ENCODE assay signal across 25 cellular contexts in the genomic region with DNA sequence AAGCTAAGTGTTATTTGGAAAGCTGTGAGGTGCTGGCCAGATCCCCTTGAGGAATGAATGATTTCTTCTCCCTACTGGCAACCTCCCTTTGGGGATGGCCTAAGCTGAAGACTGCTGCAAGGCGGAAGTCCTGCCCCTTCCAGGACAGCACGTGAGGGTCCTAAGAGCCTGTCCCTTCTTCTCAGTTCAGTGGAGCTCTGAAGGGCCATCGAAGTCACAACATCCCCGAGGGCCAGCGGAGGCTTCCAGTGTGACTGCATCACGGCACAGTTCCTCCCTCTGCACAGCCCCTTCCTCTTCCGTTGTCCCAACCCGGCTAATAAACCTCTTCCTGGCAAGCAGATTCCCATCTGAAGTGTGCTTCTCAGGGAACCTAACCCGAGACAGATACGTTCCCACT.
"Had no signal": no experiment of that assay in that cellular context is flagged by ENCODE, and none has a peak within 500 bp of the region (broad histone marks: within the 10 kb centered on the region; RNA-seq: fewer than 3 reads in every experiment).

No MANE protein-coding gene starts in this region.

- H3K9me3 Mint-ChIP-seq: activated CD4-positive, alpha-beta memory T cell treated with anti-CD3 and anti-CD28 coated beads for 36 hours; activated CD4-positive, alpha-beta T cell treated with anti-CD3 and anti-CD28 coated beads, Interleukin-2, amount 10 ng/mL, durations not matched to agents 7 days and 5 days; activated naive CD4-positive, alpha-beta T cell treated with anti-CD3 and anti-CD28 coated beads, Interleukin-2, amount 10 ng/mL, durations not matched to agents 7 days and 5 days; activated naive CD8-positive, alpha-beta T cell treated with anti-CD3 and anti-CD28 coated beads for 36 hours; activated T-cell treated with anti-CD3 and anti-CD28 coated beads, Interleukin-2, amount 50 U/mL, for 72 hours; activated T-helper 2 cell treated with anti-CD3 and anti-CD28 coated beads, Interferon-gamma antibody, Interleukin-2, Interleukin-4, amounts not matched to agents 10 μg/mL and 5 μg/mL and 100 μg/mL, durations not matched to agents 14 hours and 24 hours and 36 hours; T-cell had no signal

- H3K27ac Mint-ChIP-seq: activated CD4-positive, alpha-beta memory T cell treated with anti-CD3 and anti-CD28 coated beads for 36 hours; activated CD4-positive, alpha-beta T cell treated with anti-CD3 and anti-CD28 coated beads, Interleukin-2, amount 10 ng/mL, durations not matched to agents 7 days and 5 days; activated naive CD4-positive, alpha-beta T cell treated with anti-CD3 and anti-CD28 coated beads, Interleukin-2, amount 10 ng/mL, durations not matched to agents 7 days and 5 days; activated naive CD8-positive, alpha-beta T cell treated with anti-CD3 and anti-CD28 coated beads for 36 hours; activated T-cell treated with anti-CD3 and anti-CD28 coated beads, Interleukin-2, amount 50 U/mL, for 72 hours; activated T-helper 2 cell treated with anti-CD3 and anti-CD28 coated beads, Interferon-gamma antibody, Interleukin-2, Interleukin-4, amounts not matched to agents 10 μg/mL and 5 μg/mL and 100 μg/mL, durations not matched to agents 14 hours and 24 hours and 36 hours; T-cell had no signal

- ATAC-seq: activated T-cell treated with anti-CD3 and anti-CD28 coated beads, Interleukin-2, amount 50 U/mL, for 72 hours; T-cell had no signal

- DNase-seq: activated CD4-positive, alpha-beta memory T cell treated with anti-CD3 and anti-CD28 coated beads for 36 hours; activated CD4-positive, alpha-beta T cell treated with anti-CD3 and anti-CD28 coated beads, Interleukin-2, amount 10 ng/mL, durations not matched to agents 7 days and 5 days; activated CD4-positive, CD25-positive, alpha-beta regulatory T cell; activated CD8-positive, alpha-beta memory T cell treated with anti-CD3 and anti-CD28 coated beads for 24 hours; activated gamma-delta T cell treated with Interleukin-2 at 50 U/mL for 16 hours; activated naive CD4-positive, alpha-beta T cell treated with anti-CD3 and anti-CD28 coated beads, Interleukin-2, amount 10 ng/mL, durations not matched to agents 7 days and 5 days; activated naive CD8-positive, alpha-beta T cell treated with anti-CD3 and anti-CD28 coated beads for 36 hours; activated T-cell treated with anti-CD3 and anti-CD28 coated beads, Interleukin-2, amount 50 U/mL, for 72 hours; brain microvascular endothelial cell; MG63; MV-4-11; NCI-H1092 treated with DMSO at 0.1 percent for 48 hours; NCI-H1417 treated with DMSO at 0.1 percent for 48 hours; NCI-H1694; NCI-H2029 treated with DMSO at 0.1 percent for 48 hours; NCI-H345; NCI-H510A; NCI-H526 treated with DMSO at 0.1 percent for 48 hours; NCI-H82; T-cell; T-helper 2 cell; T1000 had no signal

- H3K27me3 ChIP-seq: brain microvascular endothelial cell, MG63 had no signal

- H3K27ac ChIP-seq: brain microvascular endothelial cell, KMS-11, SK-N-MC had no signal

- H3K4me3 Mint-ChIP-seq: activated CD4-positive, alpha-beta memory T cell treated with anti-CD3 and anti-CD28 coated beads for 36 hours; activated CD4-positive, alpha-beta T cell treated with anti-CD3 and anti-CD28 coated beads, Interleukin-2, amount 10 ng/mL, durations not matched to agents 7 days and 5 days; activated naive CD4-positive, alpha-beta T cell treated with anti-CD3 and anti-CD28 coated beads, Interleukin-2, amount 10 ng/mL, durations not matched to agents 7 days and 5 days; activated naive CD8-positive, alpha-beta T cell treated with anti-CD3 and anti-CD28 coated beads for 36 hours; activated T-cell treated with anti-CD3 and anti-CD28 coated beads, Interleukin-2, amount 50 U/mL, for 72 hours; T-cell had no signal

- H3K36me3 ChIP-seq: MG63 had no signal

- H3K4me1 Mint-ChIP-seq: activated naive CD4-positive, alpha-beta T cell treated with anti-CD3 and anti-CD28 coated beads, Interleukin-2, amount 10 ng/mL, durations not matched to agents 7 days and 5 days; activated naive CD8-positive, alpha-beta T cell treated with anti-CD3 and anti-CD28 coated beads for 36 hours; T-cell had no signal

- H3K9me3 ChIP-seq: MG63 had no signal

- H3K4me3 ChIP-seq: MG63, SK-N-MC had no signal

- H3K27me3 Mint-ChIP-seq: activated CD4-positive, alpha-beta memory T cell treated with anti-CD3 and anti-CD28 coated beads for 36 hours; activated CD4-positive, alpha-beta T cell treated with anti-CD3 and anti-CD28 coated beads, Interleukin-2, amount 10 ng/mL, durations not matched to agents 7 days and 5 days; activated naive CD4-positive, alpha-beta T cell treated with anti-CD3 and anti-CD28 coated beads, Interleukin-2, amount 10 ng/mL, durations not matched to agents 7 days and 5 days; activated naive CD8-positive, alpha-beta T cell treated with anti-CD3 and anti-CD28 coated beads for 36 hours; T-cell had no signal

- H3K9ac ChIP-seq: KMS-11 had no signal

- H3K36me3 Mint-ChIP-seq: activated naive CD8-positive, alpha-beta T cell treated with anti-CD3 and anti-CD28 coated beads for 36 hours had no signal

- H3K4me2 ChIP-seq: KMS-11 had no signal
